In the genomic region with DNA sequence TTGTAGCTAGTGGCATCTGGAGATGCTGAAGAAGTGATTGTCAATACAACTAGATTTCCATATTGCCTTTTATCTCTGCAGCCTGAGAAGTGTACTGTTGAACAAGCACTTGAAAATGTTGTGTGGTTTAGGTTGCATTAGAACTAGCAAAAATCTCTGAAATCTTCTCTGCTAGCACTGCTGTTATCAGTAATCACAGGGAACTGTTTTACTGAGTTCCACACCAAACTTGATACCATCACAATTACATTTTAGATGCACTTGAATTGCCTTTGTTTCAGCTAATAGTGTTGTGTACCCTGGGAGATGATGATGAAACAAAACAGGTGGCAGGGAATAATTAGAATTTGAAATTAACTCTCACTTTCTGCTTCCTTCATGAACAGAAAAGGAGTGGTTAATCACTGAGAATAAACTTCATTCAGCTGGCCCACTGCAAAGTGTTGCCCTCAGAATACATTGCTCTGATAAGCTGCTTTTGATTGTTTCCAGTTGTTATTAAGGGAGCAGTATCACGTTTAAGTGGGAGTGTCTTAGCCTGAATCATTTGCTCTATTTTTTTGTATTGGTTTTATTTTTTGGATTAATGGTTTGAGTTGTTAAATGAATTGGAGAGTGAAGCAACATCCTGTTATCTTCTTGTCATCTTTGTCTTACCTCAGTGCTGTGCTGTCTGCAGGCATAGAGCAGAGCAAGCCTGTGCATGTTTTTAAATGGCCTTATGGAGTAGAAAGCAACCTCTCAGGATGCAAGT, we compare ENCODE assay signal across 15 cellular contexts. TPM values are rescaled to one million over a fixed set of nuclear protein-coding genes. Genes with fewer than 3 reads are reported as not detected.
A peak's percentile ranks its signal among the peaks of the same experiment; 100 is the strongest.
DNase-seq lines count a peak whose midpoint lies in the region; ATAC-seq and TF ChIP-seq lines count a peak whose summit lies in the region.
"Had no signal": no experiment of that assay in that cellular context is flagged by ENCODE, and none has a peak within 500 bp of the region (broad histone marks: within the 10 kb centered on the region; RNA-seq: fewer than 3 reads in every experiment).

No MANE protein-coding gene starts in this region.

- no peak overlapping the region for H3K27ac ChIP-seq in IMR-90 (ENCODE audit: insufficient read depth, low read length)
- no peak overlapping the region for H3K27ac ChIP-seq in A673 (ENCODE audit: low read depth, low read length, poor library complexity, severe bottlenecking)
- H3K27ac ChIP-seq: neutrophil had no signal

- H2BK20ac ChIP-seq in IMR-90 (ENCODE audit: low read depth, low read length), result 0 out of 2 replicates have a peak overlapping the region, but pooled peaks have one; percentile 8

- H3K4me3 Mint-ChIP-seq in activated CD4-positive, alpha-beta T cell treated with anti-CD3 and anti-CD28 coated beads, Interleukin-2, amount 10 ng/mL, durations not matched to agents 24 days and 14 days, result peak overlapping the region; percentile 14
- no peak overlapping the region for H3K4me3 Mint-ChIP-seq in activated naive CD8-positive, alpha-beta T cell treated with anti-CD3 and anti-CD28 coated beads for 36 hours

- peak overlapping the region; percentile 2; the same call in 1 of the 2 replicates for H3K4me2 ChIP-seq in IMR-90 (ENCODE audit: low read depth, low read length)

- H4K91ac ChIP-seq in IMR-90 (ENCODE audit: insufficient read depth, low read depth, low read length), result peak overlapping the region; percentile 3; the same call in 1 of the 2 replicates

- ATAC-seq in IMR-90 (ENCODE audit: low read depth) (no peak), GM21717 (IDR thresholded peaks at IDR 0.05; ENCODE audit: unreplicated experiment) (no peak)

- no peak overlapping the region for H3K9ac ChIP-seq in IMR-90 (ENCODE audit: low read depth, low read length)

- peaks cover 20% of the 10 kb centered on the region for H3K9me1 ChIP-seq in IMR-90 (ENCODE audit: insufficient read depth, low read length)

- DNase-seq in activated CD4-positive, alpha-beta T cell treated with anti-CD3 and anti-CD28 coated beads, Interleukin-2, amount 10 ng/mL, durations not matched to agents 24 days and 14 days, result no peak
- no peak for DNase-seq in activated CD4-positive, alpha-beta T cell treated with anti-CD3 and anti-CD28 coated beads for 4 hours
- DNase-seq in IMR-90 (no peak), myocyte (ENCODE audit: low read depth) (peak; percentile 30), activated gamma-delta T cell (lab: John Stamatoyannopoulos, UW) (no peak), A673 (ENCODE audit: low spot score) (no peak)
- no peak for DNase-seq in activated naive CD8-positive, alpha-beta T cell treated with anti-CD3 and anti-CD28 coated beads for 36 hours
- DNase-seq: activated CD4-positive, CD25-positive, alpha-beta regulatory T cell; activated effector memory CD4-positive, alpha-beta T cell treated with Interleukin-2 at 50 U/mL for 16 hours; cortex of kidney; GF-D8; NCI-H2227 treated with DMSO at 0.1 percent for 48 hours; SHP77 had no signal

- H3K4me1 Mint-ChIP-seq in activated CD4-positive, alpha-beta T cell treated with anti-CD3 and anti-CD28 coated beads, Interleukin-2, amount 10 ng/mL, durations not matched to agents 24 days and 14 days, result peaks cover 47% of the 10 kb centered on the region
- peaks cover 48% of the 10 kb centered on the region for H3K4me1 Mint-ChIP-seq in activated naive CD8-positive, alpha-beta T cell treated with anti-CD3 and anti-CD28 coated beads for 36 hours

- peaks cover 47% of the 10 kb centered on the region for H4K20me1 ChIP-seq in IMR-90 (ENCODE audit: insufficient read depth, low read length)

- no peak overlapping the region for H2AK5ac ChIP-seq in IMR-90 (ENCODE audit: low read depth, low read length)

- H2BK120ac ChIP-seq in IMR-90 (ENCODE audit: low read depth, low read length), result no peak overlapping the region; the same call in 1 of the 2 replicates

- H2AK9ac ChIP-seq in IMR-90 (replicated peaks; ENCODE audit: low read depth, low read length, poor library complexity), result no peak overlapping the region

- TF ChIP-seq CTCF in IMR-90 (conservative IDR thresholded peaks at IDR 0.05; ENCODE audit: low read depth, low read length), result no peak
- TF ChIP-seq CTCF in A673 (conservative IDR thresholded peaks at IDR 0.05; ENCODE audit: low read depth, low read length), result no peak

- H3K27me3 ChIP-seq in IMR-90 (ENCODE audit: control insufficient read depth, insufficient read depth, low read length), result no peaks in the 10 kb centered on the region
- H3K27me3 ChIP-seq in A673 (replicated peaks; ENCODE audit: insufficient read depth, low read depth, low read length, poor library complexity), result no peaks in the 10 kb centered on the region
- H3K27me3 ChIP-seq: neutrophil had no signal

- no peak for TF ChIP-seq POLR2A in IMR-90 (IDR thresholded peaks at IDR 0.05; ENCODE audit: low read depth, low read length)

- peaks cover 2% of the 10 kb centered on the region for H3K36me3 Mint-ChIP-seq in activated CD4-positive, alpha-beta T cell treated with anti-CD3 and anti-CD28 coated beads, Interleukin-2, amount 10 ng/mL, durations not matched to agents 24 days and 14 days (ENCODE audit: low read depth)
- peaks cover 5% of the 10 kb centered on the region for H3K36me3 Mint-ChIP-seq in activated naive CD8-positive, alpha-beta T cell treated with anti-CD3 and anti-CD28 coated beads for 36 hours

- in situ Hi-C loops in IMR-90 (cut with MboI; ENCODE audit: low sequenced_read_pairs), result no loop called here

- peaks cover 26% of the 10 kb centered on the region for H3K4me1 ChIP-seq in IMR-90 (ENCODE audit: control insufficient read depth, insufficient read depth, low read length)
- H3K4me1 ChIP-seq in A673 (ENCODE audit: insufficient read depth, low read length, poor library complexity, severe bottlenecking), result peaks cover 20% of the 10 kb centered on the region

- H4K8ac ChIP-seq in IMR-90 (ENCODE audit: low read depth in 2 of 2, low read length in 2 of 2), result no peak overlapping the region

- intact Hi-C loops in activated CD4-positive, alpha-beta T cell treated with anti-CD3 and anti-CD28 coated beads, Interleukin-2, amount 10 ng/mL, durations not matched to agents 24 days and 14 days (cut with micrococcal nuclease), result loop anchor here (5.0 kb wide), 1 partner anchor 839 kb away; a partner anchor contains a TSS
- intact Hi-C loops in IMR-90 (cut with micrococcal nuclease), result no loop called here
- intact Hi-C loops in A673 (cut with micrococcal nuclease; ENCODE audit: unreplicated experiment), result no loop called here

- dilution Hi-C loops in IMR-90 (cut with HindIII; ENCODE audit: low sequenced_read_pairs, unreplicated experiment), result no loop called here

- peaks cover 44 to 64% of the 10 kb centered on the region in 2 experiments for H3K79me1 ChIP-seq in IMR-90 (ENCODE audit: low read depth in 1 of 2, low read length in 2 of 2)

- no peak overlapping the region for H3K4ac ChIP-seq in IMR-90 (ENCODE audit: low read depth, low read length)

- no peak overlapping the region for H3K56ac ChIP-seq in IMR-90 (ENCODE audit: extremely low read depth, insufficient read depth, low read length)

- POLR2A ChIA-PET in IMR-90 (lab: Charles Lee; ENCODE audit: unreplicated experiment), result no interaction called here
- POLR2A ChIA-PET in A673 (lab: Charles Lee; ENCODE audit: low non-redundant PET), result interaction anchor here (0.6 to 0.7 kb wide), 2 partner anchors 10 to 162 kb away, joined by 3 to 8 read pairs; no protein-coding TSS in a partner anchor

- BruUV-seq in IMR-90 (replicated peaks; lab: Mats Ljungman, UMichigan), result no TSS peak
- BruUV-seq in A673 (replicated peaks; lab: Mats Ljungman, UMichigan), result no TSS peak

- peak overlapping the region; percentile 30 for H3K27ac Mint-ChIP-seq in activated CD4-positive, alpha-beta T cell treated with anti-CD3 and anti-CD28 coated beads, Interleukin-2, amount 10 ng/mL, durations not matched to agents 24 days and 14 days
- H3K27ac Mint-ChIP-seq in activated naive CD8-positive, alpha-beta T cell treated with anti-CD3 and anti-CD28 coated beads for 36 hours, result peak overlapping the region; percentile 49

- no peak overlapping the region for H2AFZ ChIP-seq in IMR-90 (replicated peaks; ENCODE audit: low read length, poor library complexity)

- TF ChIP-seq RAD21 in IMR-90 (IDR thresholded peaks at IDR 0.05; ENCODE audit: low read length), result no peak

- H3K9me3 Mint-ChIP-seq in activated CD4-positive, alpha-beta T cell treated with anti-CD3 and anti-CD28 coated beads, Interleukin-2, amount 10 ng/mL, durations not matched to agents 24 days and 14 days, result no peaks in the 10 kb centered on the region
- no peaks in the 10 kb centered on the region for H3K9me3 Mint-ChIP-seq in activated naive CD8-positive, alpha-beta T cell treated with anti-CD3 and anti-CD28 coated beads for 36 hours

- H3K36me3 ChIP-seq in IMR-90 (ENCODE audit: control insufficient read depth, insufficient read depth, low read length) (no peaks in the 10 kb centered on the region), A673 (ENCODE audit: insufficient read depth, low read length, poor library complexity, severe bottlenecking) (no peaks in the 10 kb centered on the region)
- H3K36me3 ChIP-seq: neutrophil had no signal

- no peaks in the 10 kb centered on the region for H3K9me3 ChIP-seq in IMR-90 (ENCODE audit: control insufficient read depth, insufficient read depth, low read length)
- H3K9me3 ChIP-seq in A673 (ENCODE audit: low read depth, low read length, poor library complexity, severe bottlenecking), result no peaks in the 10 kb centered on the region
- H3K9me3 ChIP-seq: neutrophil had no signal

- H3K4me3 ChIP-seq in IMR-90 (ENCODE audit: insufficient read depth, low read depth, low read length) (no peak overlapping the region), A673 (ENCODE audit: low read depth, low read length, poor library complexity, severe bottlenecking) (no peak overlapping the region)

- H3K23ac ChIP-seq in IMR-90 (ENCODE audit: low read depth, low read length), result no peak overlapping the region; the same call in 1 of the 2 replicates

- 0 out of 3 replicates have a peak overlapping the region, but pooled peaks have one; percentile 9 for H2BK15ac ChIP-seq in IMR-90 (ENCODE audit: low read depth, low read length)

- no peak overlapping the region for H2BK5ac ChIP-seq in IMR-90 (ENCODE audit: low read depth, low read length, poor library complexity, severe bottlenecking)

- H3K27me3 Mint-ChIP-seq in activated CD4-positive, alpha-beta T cell treated with anti-CD3 and anti-CD28 coated beads, Interleukin-2, amount 10 ng/mL, durations not matched to agents 24 days and 14 days, result no peaks in the 10 kb centered on the region
- H3K27me3 Mint-ChIP-seq in activated naive CD8-positive, alpha-beta T cell treated with anti-CD3 and anti-CD28 coated beads for 36 hours, result no peaks in the 10 kb centered on the region

- H3K18ac ChIP-seq in IMR-90 (ENCODE audit: low read depth, low read length), result peak overlapping the region; percentile 63; the same call in 1 of the 2 replicates

- H4K5ac ChIP-seq in IMR-90 (ENCODE audit: low read depth, low read length), result peak overlapping the region; percentile 2; the same call in 1 of the 2 replicates

- no CpG with 5 or more reads among the region's 1 CpG for WGBS in IMR-90 (ENCODE audit: extremely low coverage in 2 of 2, insufficient read length in 1 of 2), 2 experiments

- no peak overlapping the region for H3K14ac ChIP-seq in IMR-90 (replicated peaks; ENCODE audit: low read depth, low read length)

- CTCF ChIA-PET in IMR-90 (lab: Yijun Ruan, JAX), result no interaction called here
- CTCF ChIA-PET in A673 (lab: Charles Lee), result interaction anchor here (0.7 kb wide), 1 partner anchor 739 kb away, joined by 3 read pairs; no protein-coding TSS in a partner anchor

RNA-seq across cellular contexts. Expression of a gene that starts 13.0 kb away (rescaled TPM):
- 40.4 and 45.2 TPM in 2 replicates for total RNA-seq in activated CD4-positive, alpha-beta T cell treated with anti-CD3 and anti-CD28 coated beads, Interleukin-2, amount 10 ng/mL, durations not matched to agents 24 days and 14 days
- total RNA-seq in IMR-90 (2012; rRNA removed), result 36.7 and 38.4 TPM in 2 replicates
- 13.4 and 17.1 TPM in 2 replicates for polyA plus RNA-seq in IMR-90 (2012; rRNA removed)
- 6.9 and 7.0 TPM in 2 replicates for polyA plus RNA-seq in IMR-90 (2012; cell fraction: cytosol; rRNA removed)
- 3.9 and 9.7 TPM in 2 replicates for polyA plus RNA-seq in IMR-90 (2012; cell fraction: nucleus; rRNA removed; ENCODE audit: low replicate concordance)
- 10 to 100 TPM; 37.4 to 42.6 TPM for total RNA-seq in activated naive CD8-positive, alpha-beta T cell treated with anti-CD3 and anti-CD28 coated beads for 36 hours
- total RNA-seq in myocyte, result 55.3 and 56.6 TPM in 2 replicates
- 23.9 TPM for polyA plus RNA-seq in myocyte (2012)
- 43.3 and 46.9 TPM in 2 replicates for total RNA-seq in A673 (2021)

RNA-seq across cellular contexts. Expression of a gene that starts 43.2 kb away (rescaled TPM):
- 41.6 and 44.3 TPM in 2 replicates for total RNA-seq in activated CD4-positive, alpha-beta T cell treated with anti-CD3 and anti-CD28 coated beads, Interleukin-2, amount 10 ng/mL, durations not matched to agents 24 days and 14 days
- total RNA-seq in IMR-90 (2012; rRNA removed) (11.9 and 16.8 TPM in 2 replicates), myocyte (64.2 and 94.8 TPM in 2 replicates), A673 (2021) (18.0 and 21.0 TPM in 2 replicates)
- polyA plus RNA-seq in IMR-90 (2012; rRNA removed), result 22.2 and 22.7 TPM in 2 replicates
- polyA plus RNA-seq in IMR-90 (2012; cell fraction: cytosol; rRNA removed), result 23.9 and 24.0 TPM in 2 replicates
- polyA plus RNA-seq in IMR-90 (2012; cell fraction: nucleus; rRNA removed; ENCODE audit: low replicate concordance), result 17.2 and 26.3 TPM in 2 replicates
- 10 to 100 TPM; 40.1 to 41.1 TPM for total RNA-seq in activated naive CD8-positive, alpha-beta T cell treated with anti-CD3 and anti-CD28 coated beads for 36 hours
- polyA plus RNA-seq in myocyte (2012), result 38.8 TPM
